18 cellular contexts compared by ENCODE assay signal in the genomic region with DNA sequence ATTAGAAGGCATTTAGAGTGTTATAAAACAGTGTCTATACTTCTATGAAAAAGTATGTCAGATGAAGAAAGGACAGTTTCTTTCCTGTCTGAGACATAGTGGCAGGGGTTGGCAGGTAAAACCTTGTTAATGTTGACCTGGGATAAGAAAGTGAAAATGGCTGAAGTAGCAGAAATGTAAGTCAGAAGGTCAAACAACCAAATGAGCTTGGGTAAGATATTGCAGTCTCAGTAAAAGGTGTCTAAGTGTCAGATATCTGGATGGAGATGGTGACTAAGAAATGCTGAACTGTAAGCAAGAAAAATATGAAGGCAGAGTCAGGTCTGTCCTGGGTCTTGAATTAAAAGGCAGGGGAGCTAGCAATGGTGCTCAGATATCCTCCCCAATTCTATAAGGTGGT.
DNase-seq lines count a peak whose midpoint lies in the region; ATAC-seq and TF ChIP-seq lines count a peak whose summit lies in the region.
"Had no signal": no experiment of that assay in that cellular context is flagged by ENCODE, and none has a peak within 500 bp of the region (broad histone marks: within the 10 kb centered on the region; RNA-seq: fewer than 3 reads in every experiment).

No MANE protein-coding gene starts in this region.

- H3K79me1 ChIP-seq in IMR-90 (ENCODE audit: low read depth in 1 of 2, low read length in 2 of 2) = no peaks in the 10 kb centered on the region

- 0 out of 4 replicates have a peak overlapping the region, but pooled peaks have one; percentile 5 to 53 for H4K8ac ChIP-seq in IMR-90 (ENCODE audit: low read depth in 2 of 2, low read length in 2 of 2)

- H2BK120ac ChIP-seq in IMR-90 (ENCODE audit: low read depth, low read length) = peak overlapping the region; percentile 4

- 0 out of 2 replicates have a peak overlapping the region, but pooled peaks have one; percentile 7 for H3K14ac ChIP-seq in IMR-90 (replicated peaks; ENCODE audit: low read depth, low read length)

- H3K27ac ChIP-seq in IMR-90 (ENCODE audit: insufficient read depth, low read length) = no peak overlapping the region
- H3K27ac ChIP-seq in MM.1S (ENCODE audit: low read length) = no peak overlapping the region
- H3K27ac ChIP-seq: 22Rv1; A549; BLaER1 treated with 17β-estradiol and CSF1 and Interleukin-3, amounts not matched to agents 10 nM and 100 nM; C4-2B had no signal

- no peak for TF ChIP-seq POLR2A in IMR-90 (IDR thresholded peaks at IDR 0.05; ENCODE audit: low read depth, low read length)

- H3K4me1 ChIP-seq in IMR-90 (ENCODE audit: control insufficient read depth, insufficient read depth, low read length) (peaks cover 4% of the 10 kb centered on the region), MM.1S (ENCODE audit: low read length) (0 out of 2 replicates have a peak, but pooled peaks cover 4% of the 10 kb centered on the region)
- H3K4me1 ChIP-seq: A549; BLaER1 treated with 17β-estradiol and CSF1 and Interleukin-3, amounts not matched to agents 10 nM and 100 nM had no signal

- H3K79me2 ChIP-seq in MM.1S (ENCODE audit: low read length) = no peaks in the 10 kb centered on the region

- peaks cover 12% of the 10 kb centered on the region for H3K27me3 Mint-ChIP-seq in type B pancreatic cell
- H3K27me3 Mint-ChIP-seq: B cell had no signal

- H3K27me3 ChIP-seq in IMR-90 (ENCODE audit: control insufficient read depth, insufficient read depth, low read length) (no peaks in the 10 kb centered on the region), MM.1S (replicated peaks; ENCODE audit: insufficient read depth, low read length) (no peaks in the 10 kb centered on the region)
- H3K27me3 ChIP-seq: BLaER1 treated with 17β-estradiol and CSF1 and Interleukin-3, amounts not matched to agents 10 nM and 100 nM had no signal

- H3K4me3 Mint-ChIP-seq in type B pancreatic cell = no peak overlapping the region
- H3K4me3 Mint-ChIP-seq: B cell; CD4-positive, alpha-beta T cell; CD8-positive, alpha-beta T cell had no signal

- H3K18ac ChIP-seq in IMR-90 (ENCODE audit: low read depth, low read length) = peak overlapping the region; percentile 49; the same call in 1 of the 2 replicates

- no peaks in the 10 kb centered on the region for H3K36me3 Mint-ChIP-seq in type B pancreatic cell
- H3K36me3 Mint-ChIP-seq: CD8-positive, alpha-beta T cell had no signal

- H3F3A ChIP-seq in MM.1S (ENCODE audit: insufficient read depth, low read length) = peaks cover 3% of the 10 kb centered on the region

- 0 out of 2 replicates have a peak overlapping the region, but pooled peaks have one; percentile 11 for H3K4ac ChIP-seq in IMR-90 (ENCODE audit: low read depth, low read length)

- peak overlapping the region; percentile 47; the same call in 1 of the 2 replicates for H4K5ac ChIP-seq in IMR-90 (ENCODE audit: low read depth, low read length)

- no peak overlapping the region for H2AK5ac ChIP-seq in IMR-90 (ENCODE audit: low read depth, low read length)

- CTCF ChIA-PET in IMR-90 (lab: Yijun Ruan, JAX) = no interaction called here

- no peak overlapping the region for H4K91ac ChIP-seq in IMR-90 (ENCODE audit: insufficient read depth, low read depth, low read length)

- no peaks in the 10 kb centered on the region for H3K9me2 ChIP-seq in MM.1S (replicated peaks; ENCODE audit: insufficient read depth, low read length)

- dilution Hi-C loops in IMR-90 (cut with HindIII; ENCODE audit: low sequenced_read_pairs, unreplicated experiment) = no loop called here

- TF ChIP-seq RAD21 in IMR-90 (IDR thresholded peaks at IDR 0.05; ENCODE audit: low read length) = no peak

- H4K20me1 ChIP-seq in IMR-90 (ENCODE audit: insufficient read depth, low read length) = no peaks in the 10 kb centered on the region
- no peaks in the 10 kb centered on the region for H4K20me1 ChIP-seq in MM.1S (ENCODE audit: insufficient read depth, low read length)
- H4K20me1 ChIP-seq: BLaER1 treated with 17β-estradiol and CSF1 and Interleukin-3, amounts not matched to agents 10 nM and 100 nM had no signal

- peak overlapping the region; percentile 45 for H2BK20ac ChIP-seq in IMR-90 (ENCODE audit: low read depth, low read length)

- TF ChIP-seq CTCF in IMR-90 (conservative IDR thresholded peaks at IDR 0.05; ENCODE audit: low read depth, low read length) = no peak
- no peak for TF ChIP-seq CTCF in MM.1S (IDR thresholded peaks at IDR 0.05; ENCODE audit: low read length)
- no peak for TF ChIP-seq CTCF in type B pancreatic cell (conservative IDR thresholded peaks at IDR 0.05)

- peak overlapping the region; percentile 76; the same call in 2 of the 3 replicates for H2BK15ac ChIP-seq in IMR-90 (ENCODE audit: low read depth, low read length)

- H2AK9ac ChIP-seq in IMR-90 (replicated peaks; ENCODE audit: low read depth, low read length, poor library complexity) = no peak overlapping the region

- H2AFZ ChIP-seq in IMR-90 (replicated peaks; ENCODE audit: low read length, poor library complexity) (no peak overlapping the region), MM.1S (ENCODE audit: low read length) (no peak overlapping the region)

- H3K56ac ChIP-seq in IMR-90 (ENCODE audit: extremely low read depth, insufficient read depth, low read length) = no peak overlapping the region

- DNase-seq in IMR-90 (no peak), MM.1S (peak; percentile 73), RPMI8226 (peak; percentile 90), activated T-cell treated with anti-CD3 and anti-CD28 coated beads for 4 hours (no peak), type B pancreatic cell (ENCODE audit: extremely low spot score, unreplicated experiment) (no peak)
- DNase-seq: AML-193; Caco-2; Calu3; CD4-positive, alpha-beta T cell; CD8-positive, alpha-beta T cell; DMS79 treated with DMSO at 0.1 percent for 48 hours; GF-D8 had no signal

- H3K9me3 ChIP-seq in IMR-90 (ENCODE audit: control insufficient read depth, insufficient read depth, low read length) = no peaks in the 10 kb centered on the region
- no peaks in the 10 kb centered on the region for H3K9me3 ChIP-seq in MM.1S (replicated peaks; ENCODE audit: insufficient read depth, low read length)
- H3K9me3 ChIP-seq: A549; BLaER1 treated with 17β-estradiol and CSF1 and Interleukin-3, amounts not matched to agents 10 nM and 100 nM; Caco-2 had no signal

- POLR2A ChIA-PET in IMR-90 (lab: Charles Lee; ENCODE audit: unreplicated experiment) = interaction anchor here (0.6 kb wide), 1 partner anchor 74 kb away, joined by 3 read pairs; no protein-coding TSS in a partner anchor

- no peak for ATAC-seq in IMR-90 (ENCODE audit: low read depth)
- no peak for ATAC-seq in HG02798 (IDR thresholded peaks at IDR 0.05; ENCODE audit: poor library complexity, unreplicated experiment)
- ATAC-seq: A549; CD8-positive, alpha-beta T cell had no signal

- H3K4me2 ChIP-seq in IMR-90 (ENCODE audit: low read depth, low read length) (peak overlapping the region; percentile 15; the same call in 1 of the 2 replicates), MM.1S (ENCODE audit: low read depth, low read length) (0 out of 2 replicates have a peak overlapping the region, but pooled peaks have one; percentile 5)
- H3K4me2 ChIP-seq: A549; BLaER1 treated with 17β-estradiol and CSF1 and Interleukin-3, amounts not matched to agents 10 nM and 100 nM had no signal

- H3K4me3 ChIP-seq in IMR-90 (ENCODE audit: insufficient read depth, low read depth, low read length) (no peak overlapping the region), MM.1S (ENCODE audit: low read length) (no peak overlapping the region)
- H3K4me3 ChIP-seq: A549; BLaER1 treated with 17β-estradiol and CSF1 and Interleukin-3, amounts not matched to agents 10 nM and 100 nM had no signal

- H3K36me3 ChIP-seq in IMR-90 (ENCODE audit: control insufficient read depth, insufficient read depth, low read length) (no peaks in the 10 kb centered on the region), MM.1S (replicated peaks; ENCODE audit: insufficient read depth, low read length) (no peaks in the 10 kb centered on the region)
- H3K36me3 ChIP-seq: BLaER1 treated with 17β-estradiol and CSF1 and Interleukin-3, amounts not matched to agents 10 nM and 100 nM had no signal

- intact Hi-C loops in IMR-90 (cut with micrococcal nuclease) = no loop called here

- BruUV-seq in IMR-90 (replicated peaks; lab: Mats Ljungman, UMichigan) = no TSS peak

- in situ Hi-C loops in IMR-90 (cut with MboI; ENCODE audit: low sequenced_read_pairs) = no loop called here

- H3K23ac ChIP-seq in IMR-90 (ENCODE audit: low read depth, low read length) = no peak overlapping the region

- no peak overlapping the region for H3K27ac Mint-ChIP-seq in type B pancreatic cell
- H3K27ac Mint-ChIP-seq: B cell; CD4-positive, alpha-beta T cell; CD8-positive, alpha-beta T cell had no signal

- H2BK5ac ChIP-seq in IMR-90 (ENCODE audit: low read depth, low read length, poor library complexity, severe bottlenecking) = no peak overlapping the region

- no peak overlapping the region for H3K9ac ChIP-seq in IMR-90 (ENCODE audit: low read depth, low read length)
- H3K9ac ChIP-seq in MM.1S (ENCODE audit: low read length) = no peak overlapping the region
- H3K9ac ChIP-seq: BLaER1 treated with 17β-estradiol and CSF1 and Interleukin-3, amounts not matched to agents 10 nM and 100 nM had no signal

- H3K4me1 Mint-ChIP-seq in type B pancreatic cell (ENCODE audit: unreplicated experiment) = no peaks in the 10 kb centered on the region
- H3K4me1 Mint-ChIP-seq: B cell had no signal

- H3K9me3 Mint-ChIP-seq in type B pancreatic cell = peaks cover 7% of the 10 kb centered on the region
- H3K9me3 Mint-ChIP-seq: CD8-positive, alpha-beta T cell had no signal

- no peaks in the 10 kb centered on the region for H3K9me1 ChIP-seq in IMR-90 (ENCODE audit: insufficient read depth, low read length)

TF ChIP-seq in IMR-90, 13 proteins besides CTCF, POLR2A, EP300 and RAD21 (continues in another document):
- TF ChIP-seq MAZ (IDR thresholded peaks at IDR 0.05; ENCODE audit: borderline replicate concordance, low read depth, low read length) (no peak), NFE2L2 (IDR thresholded peaks at IDR 0.05; ENCODE audit: low read depth, low read length) (no peak), CEBPB (IDR thresholded peaks at IDR 0.05; ENCODE audit: low read depth, low read length) (no peak), RCOR1 (IDR thresholded peaks at IDR 0.05; ENCODE audit: insufficient replicate concordance, low read length) (no peak), FOS (IDR thresholded peaks at IDR 0.05; ENCODE audit: low read depth, low read length) (no peak), SMC3 (IDR thresholded peaks at IDR 0.05; ENCODE audit: low read depth, low read length) (no peak), CHD1 (IDR thresholded peaks at IDR 0.05; ENCODE audit: low read depth, low read length) (no peak)
- TF ChIP-seq, protein P1, sequence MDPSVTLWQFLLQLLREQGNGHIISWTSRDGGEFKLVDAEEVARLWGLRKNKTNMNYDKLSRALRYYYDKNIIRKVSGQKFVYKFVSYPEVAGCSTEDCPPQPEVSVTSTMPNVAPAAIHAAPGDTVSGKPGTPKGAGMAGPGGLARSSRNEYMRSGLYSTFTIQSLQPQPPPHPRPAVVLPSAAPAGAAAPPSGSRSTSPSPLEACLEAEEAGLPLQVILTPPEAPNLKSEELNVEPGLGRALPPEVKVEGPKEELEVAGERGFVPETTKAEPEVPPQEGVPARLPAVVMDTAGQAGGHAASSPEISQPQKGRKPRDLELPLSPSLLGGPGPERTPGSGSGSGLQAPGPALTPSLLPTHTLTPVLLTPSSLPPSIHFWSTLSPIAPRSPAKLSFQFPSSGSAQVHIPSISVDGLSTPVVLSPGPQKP (IDR thresholded peaks at IDR 0.05; ENCODE audit: borderline replicate concordance, low read depth, low read length) = no peak

Comparison
In these comparisons a context has a peak if more than half of its experiments do, and no peak if none do; other contexts are left out.
1. DNase-seq: peak in MM.1S (single experiment) and RPMI8226 (single experiment); none in IMR-90 (single experiment), activated T-cell treated with anti-CD3 and anti-CD28 coated beads for 4 hours (single experiment) and type B pancreatic cell (single experiment).